7 cellular contexts compared by ENCODE assay signal in genomic region chr10:14953452-14954000, GRCh38. TPM values are rescaled to one million over a fixed set of nuclear protein-coding genes. Genes with fewer than 3 reads are reported as not detected.
A peak's percentile ranks its signal among the peaks of the same experiment; 100 is the strongest.
DNase-seq lines count a peak whose midpoint lies in the region; ATAC-seq and TF ChIP-seq lines count a peak whose summit lies in the region.

No MANE protein-coding gene starts in this region.

- POLR2A ChIA-PET in GM10248 (lab: Yijun Ruan, JAX): interaction anchor here (0.6 to 1.8 kb wide), 4 partner anchors 27 to 1776 kb away, joined by 3 to 4 read pairs (median 4); partner anchors contain the start of gene SUV39H2
- POLR2A ChIA-PET in activated B cell treated with CpG ODN at 0.5 μM for 24 hours (lab: Charles Lee): interaction anchor here (0.8 to 2.8 kb wide), 12 partner anchors 9 to 768 kb away, joined by 3 to 30 read pairs (median 4); partner anchors contain the start of genes CDNF, HSPA14, MSANTD7 and SUV39H2

- intact Hi-C loops in activated B cell treated with CpG ODN at 0.5 μM for 24 hours (cut with micrococcal nuclease): loop anchor here (5.0 kb wide), 4 partner anchors 211 to 1651 kb away; partner anchors contain the start of gene PHYH

- H3K23ac ChIP-seq in neuronal stem cell (ENCODE audit: low read depth, low read length, poor library complexity): no peak overlapping the region

- H3K36me3 Mint-ChIP-seq in activated B cell treated with CpG ODN at 0.5 μM for 24 hours (ENCODE audit: low read depth): peaks cover 14% of the 10 kb centered on the region

- whole genome bisulfite sequencing in neuronal stem cell (ENCODE audit: extremely low coverage in 2 of 2, insufficient read length in 2 of 2, insufficient replicate concordance in 1 of 2), 2 donors: no CpG with 5 or more reads among the region's 31 CpGs

- peak overlapping the region; percentile 60 for H3K18ac ChIP-seq in neuronal stem cell (ENCODE audit: low read length)

- H2AK5ac ChIP-seq in neuronal stem cell (ENCODE audit: low read depth, low read length): no peak overlapping the region

- peak overlapping the region; percentile 95 for H2AFZ ChIP-seq in neuronal stem cell (ENCODE audit: low read length)

- H3K4me2 ChIP-seq in neuronal stem cell (ENCODE audit: insufficient read depth, low read length, poor library complexity, severe bottlenecking): peak overlapping the region; percentile 83

- peak overlapping the region; percentile 87 for H3K27ac ChIP-seq in HUES48 (ENCODE audit: low read depth, low read length)
- no peak overlapping the region for H3K27ac ChIP-seq in neuronal stem cell (replicated peaks; ENCODE audit: low read length)

- H3K9me3 ChIP-seq in HUES48 (ENCODE audit: control insufficient read depth, insufficient read depth, low read length): no peaks in the 10 kb centered on the region
- no peaks in the 10 kb centered on the region for H3K9me3 ChIP-seq in neuronal stem cell (replicated peaks in 1 of 2; ENCODE audit: control insufficient read depth in 2 of 2, insufficient read depth in 1 of 2, low read depth in 1 of 2, low read length in 2 of 2)

- no peak overlapping the region for H4K8ac ChIP-seq in neuronal stem cell (ENCODE audit: low read depth, low read length)

- H3K36me3 ChIP-seq in HUES48 (ENCODE audit: control insufficient read depth, insufficient read depth, low read length) (no peaks in the 10 kb centered on the region; the same call in 1 of the 2 replicates), neuronal stem cell (replicated peaks in 1 of 2; ENCODE audit: control insufficient read depth in 2 of 2, insufficient read depth in 2 of 2, low read length in 2 of 2) (peaks cover 0 to 18% of the 10 kb centered on the region in 2 donors)

- H3K14ac ChIP-seq in neuronal stem cell (ENCODE audit: low read length): no peak overlapping the region

- H2BK5ac ChIP-seq in neuronal stem cell (ENCODE audit: low read length): no peak overlapping the region

- H3K4me3 ChIP-seq in HUES48 (ENCODE audit: low read depth, low read length) (peak overlapping the region; percentile 76), fibroblast of the aortic adventitia (ENCODE audit: low read depth, low read length) (peak overlapping the region; percentile 91), neuronal stem cell (ENCODE audit: low read length in 2 of 2) (peak overlapping the region; percentile 82 to 84)

- no peak overlapping the region for H2BK12ac ChIP-seq in neuronal stem cell (ENCODE audit: low read length)

- H3K4me1 Mint-ChIP-seq in activated B cell treated with CpG ODN at 0.5 μM for 24 hours: peaks cover 54% of the 10 kb centered on the region

- H3K4me1 ChIP-seq in HUES48 (ENCODE audit: control insufficient read depth, insufficient read depth, low read length) (peaks cover 12% of the 10 kb centered on the region), neuronal stem cell (ENCODE audit: control insufficient read depth in 2 of 2, insufficient read depth in 1 of 2, low read depth in 1 of 2, low read length in 2 of 2) (peaks cover 2 to 3% of the 10 kb centered on the region in 2 donors)

- H3K4me3 Mint-ChIP-seq in activated B cell treated with CpG ODN at 0.5 μM for 24 hours: peak overlapping the region; percentile 90

- CTCF ChIA-PET in GM10248 (lab: Yijun Ruan, JAX) (interaction anchor here (0.9 to 3.0 kb wide), 15 partner anchors 11 to 454 kb away, joined by 3 to 13 read pairs (median 4); partner anchors contain the start of genes CDNF, HSPA14, MSANTD7 and SUV39H2), activated B cell treated with CpG ODN at 0.5 μM for 24 hours (lab: Charles Lee) (interaction anchor here (0.9 to 1.6 kb wide), 2 partner anchors 18 to 116 kb away, joined by 3 to 6 read pairs; partner anchors contain the start of genes CDNF, HSPA14 and MSANTD7)

- no peak overlapping the region for H4K91ac ChIP-seq in neuronal stem cell (ENCODE audit: low read depth, low read length, poor library complexity)

- no peak overlapping the region for H3K4ac ChIP-seq in neuronal stem cell (ENCODE audit: low read length)

- H3K27me3 ChIP-seq in HUES48 (ENCODE audit: control insufficient read depth, insufficient read depth, low read length) (peaks cover 17% of the 10 kb centered on the region), neuronal stem cell (ENCODE audit: control insufficient read depth in 3 of 3, insufficient read depth in 3 of 3, low read depth in 1 of 3, low read length in 3 of 3) (no peaks in the 10 kb centered on the region)

- H2BK120ac ChIP-seq in neuronal stem cell (ENCODE audit: low read depth, low read length): no peak overlapping the region

- H3K9me3 Mint-ChIP-seq in activated B cell treated with CpG ODN at 0.5 μM for 24 hours: no peaks in the 10 kb centered on the region

- peak overlapping the region; percentile 28; the same call in 1 of the 2 replicates for H3K9ac ChIP-seq in HUES48 (ENCODE audit: low read depth, low read length)
- H3K9ac ChIP-seq in neuronal stem cell (ENCODE audit: low read depth, low read length, poor library complexity): peak overlapping the region; percentile 78

- peak overlapping the region; percentile 96 for H3K27ac Mint-ChIP-seq in activated B cell treated with CpG ODN at 0.5 μM for 24 hours

- H3K27me3 Mint-ChIP-seq in activated B cell treated with CpG ODN at 0.5 μM for 24 hours: no peaks in the 10 kb centered on the region

- no peak for TF ChIP-seq CTCF in GM10248 (IDR thresholded peaks at IDR 0.05; ENCODE audit: control extremely low read depth, extremely low read depth, low read depth, missing control alignments)
- TF ChIP-seq CTCF in activated B cell treated with CpG ODN at 0.5 μM for 24 hours (IDR thresholded peaks at IDR 0.05): no peak
- TF ChIP-seq CTCF in fibroblast of the aortic adventitia (IDR thresholded peaks at IDR 0.05; ENCODE audit: insufficient read depth, low read length): peak; percentile 28

- no peaks in the 10 kb centered on the region for H3K79me1 ChIP-seq in neuronal stem cell (ENCODE audit: low read depth, low read length)

- peak; percentile 42 for DNase-seq in GM10248 (ENCODE audit: extremely low spot score)
- DNase-seq in activated B cell treated with CpG ODN at 0.5 μM for 24 hours: no peak
- DNase-seq in fibroblast of the aortic adventitia (ENCODE audit: low read depth): peak; percentile 68
- no peak for DNase-seq in neuronal stem cell (ENCODE audit: low spot score)
- no peak for DNase-seq in NCI-H1048 (lab: John Stamatoyannopoulos, UW)

- ATAC-seq in GM21515 (IDR thresholded peaks at IDR 0.05; ENCODE audit: unreplicated experiment) (peak; percentile 24), activated B cell treated with CpG ODN at 0.5 μM for 24 hours (ENCODE audit: low read depth) (peak; percentile 25)

- H2BK15ac ChIP-seq in neuronal stem cell (ENCODE audit: low read length): no peak overlapping the region

RNA-seq across cellular contexts. Expression of gene DCLRE1C, which starts 0.4 kb away (rescaled TPM):
- total RNA-seq in activated B cell treated with CpG ODN at 0.5 μM for 24 hours (38.0 and 43.8 TPM in 2 replicates), fibroblast of the aortic adventitia (ENCODE audit: low replicate concordance) (8.9 and 17.7 TPM in 2 replicates)
- polyA plus RNA-seq in neuronal stem cell (2013, experiment 1 of 2): 3.3 TPM
- polyA plus RNA-seq in neuronal stem cell (2013, experiment 2 of 2): 7.7 TPM

RNA-seq across cellular contexts. Expression of gene MEIG1, which starts 5.7 kb away (rescaled TPM):
- total RNA-seq in activated B cell treated with CpG ODN at 0.5 μM for 24 hours (0.49 and 0.54 TPM in 2 replicates), fibroblast of the aortic adventitia (ENCODE audit: low replicate concordance) (not detected in 2 replicates)
- polyA plus RNA-seq in neuronal stem cell (2013, experiment 1 of 2): 1.8 TPM
- 1.8 TPM for polyA plus RNA-seq in neuronal stem cell (2013, experiment 2 of 2)

Comparison
In these comparisons a context has a peak if more than half of its experiments do, and no peak if none do; other contexts are left out.
1. DNase-seq: peak in GM10248 (single experiment) and fibroblast of the aortic adventitia (single experiment); none in activated B cell treated with CpG ODN at 0.5 μM for 24 hours (single experiment), neuronal stem cell (single experiment) and NCI-H1048 (single experiment).
2. Peak in every context shown above with its lines, with median percentiles within 50 percentile points of each other: H3K4me3 ChIP-seq.